ENCODE assay signal across 25 cellular contexts in the genomic region with DNA sequence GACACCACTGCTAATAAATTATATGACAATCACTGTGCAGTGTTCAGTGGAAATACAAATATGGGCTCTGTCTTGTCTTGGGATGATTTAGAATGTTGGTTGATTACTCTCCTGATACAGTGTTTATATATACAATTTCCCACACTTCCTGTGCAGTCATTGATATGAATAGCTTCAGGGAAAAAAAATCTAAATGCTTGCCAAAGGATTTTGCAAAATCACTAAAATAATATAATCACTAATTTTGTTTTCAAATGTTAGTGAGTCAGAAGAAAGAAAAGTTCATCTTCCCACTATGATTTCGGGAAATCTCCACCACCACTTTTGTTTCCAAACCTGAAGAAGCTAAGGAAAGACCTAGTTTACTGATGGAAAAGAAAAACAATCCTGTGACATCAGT. TPM values are rescaled to one million over a fixed set of nuclear protein-coding genes. Genes with fewer than 3 reads are reported as not detected.
DNase-seq lines count a peak whose midpoint lies in the region; ATAC-seq, FAIRE-seq and TF ChIP-seq lines count a peak whose summit lies in the region.
"Had no signal": no experiment of that assay in that cellular context is flagged by ENCODE, and none has a peak within 500 bp of the region (broad histone marks: within the 10 kb centered on the region; RNA-seq: fewer than 3 reads in every experiment).

No MANE protein-coding gene starts in this region.

- DNase-seq in SK-N-SH (no peak), HTR-8/SVneo (ENCODE audit: insufficient read length, low spot score) (peak; percentile 10), foreskin melanocyte (peak; percentile 33), D721Med (ENCODE audit: insufficient read length, low spot score) (no peak), esophagus muscularis mucosa (ENCODE audit: extremely low spot score) (no peak), DMS79 treated with DMSO at 0.1 percent for 48 hours (lab: John Stamatoyannopoulos, UW) (no peak)
- DNase-seq: CD4-positive, CD25-positive, alpha-beta regulatory T cell; DMS 273 treated with DMSO at 0.1 percent for 48 hours; DMS79; GM23248; H7; IMR-90; KG1; NCI-H1048; NCI-H1417 treated with DMSO at 0.1 percent for 48 hours; NCI-H1694 treated with DMSO at 0.1 percent for 48 hours; NCI-H2081; NCI-H2227 treated with DMSO at 0.1 percent for 48 hours; NCI-H526 treated with DMSO at 0.1 percent for 48 hours; Right ventricle myocardium superior; RPMI8226 had no signal

- intact Hi-C loops in esophagus muscularis mucosa (cut with DNase I), result no loop called here

- no peaks in the 10 kb centered on the region for H3K79me2 ChIP-seq in SK-N-SH (ENCODE audit: insufficient read depth)

- no peaks in the 10 kb centered on the region for H3K36me3 ChIP-seq in SK-N-SH (replicated peaks in 1 of 2; ENCODE audit: control insufficient read depth in 1 of 2, insufficient read depth in 2 of 2, low read length in 1 of 2)
- no peaks in the 10 kb centered on the region for H3K36me3 ChIP-seq in esophagus muscularis mucosa
- H3K36me3 ChIP-seq: BLaER1, SJSA1 had no signal

- no peak overlapping the region for H3K4me2 ChIP-seq in SK-N-SH
- H3K4me2 ChIP-seq: BLaER1 had no signal

- TF ChIP-seq CTCF in SK-N-SH (IDR thresholded peaks at IDR 0.05) (no peak), D721Med (IDR thresholded peaks at IDR 0.05; ENCODE audit: insufficient read depth, missing control alignments) (no peak), esophagus muscularis mucosa (IDR thresholded peaks at IDR 0.05) (no peak)

- no peak overlapping the region for H2AFZ ChIP-seq in SK-N-SH (ENCODE audit: low read depth)
- H2AFZ ChIP-seq: GM23248 had no signal

- TF ChIP-seq RAD21 in SK-N-SH (IDR thresholded peaks at IDR 0.05; ENCODE audit: low read length), result no peak

- POLR2A ChIA-PET in SK-N-SH (lab: Yijun Ruan, JAX), result no interaction called here

- no peak for FAIRE-seq in HTR-8/SVneo (lab: Jason Lieb, UNC)
- FAIRE-seq in D721Med (lab: Jason Lieb, UNC), result no peak

- no peak for TF ChIP-seq POLR2A in esophagus muscularis mucosa (IDR thresholded peaks at IDR 0.05; ENCODE audit: low read depth)

- no peaks in the 10 kb centered on the region for H3K27me3 ChIP-seq in SK-N-SH (ENCODE audit: insufficient read depth)
- no peaks in the 10 kb centered on the region for H3K27me3 ChIP-seq in esophagus muscularis mucosa
- H3K27me3 ChIP-seq: BLaER1, SJSA1 had no signal

- TF ChIP-seq EP300 in SK-N-SH (IDR thresholded peaks at IDR 0.05; ENCODE audit: borderline replicate concordance in 1 of 2, low read depth in 1 of 2, low read length in 1 of 2) (no peak), esophagus muscularis mucosa (IDR thresholded peaks at IDR 0.05) (no peak)

- H3K4me1 ChIP-seq in SK-N-SH (ENCODE audit: control insufficient read depth in 1 of 2, insufficient read depth in 2 of 2, low read depth in 1 of 2, low read length in 1 of 2) (no peaks in the 10 kb centered on the region; a peak in 1 of 4 replicates), esophagus muscularis mucosa (no peaks in the 10 kb centered on the region)
- H3K4me1 ChIP-seq: BLaER1, SJSA1 had no signal

- no peaks in the 10 kb centered on the region for H3K9me2 ChIP-seq in SK-N-SH

- H3K4me3 ChIP-seq in SK-N-SH (ENCODE audit: low read depth in 2 of 2, low read length in 1 of 2) (no peak overlapping the region), esophagus muscularis mucosa (no peak overlapping the region)
- H3K4me3 ChIP-seq: BLaER1, GM23248, SJSA1 had no signal

- CTCF ChIA-PET in SK-N-SH (lab: Yijun Ruan, JAX), result interaction anchor here (0.7 to 1.3 kb wide), 2 partner anchors 11 to 12 kb away, joined by 3 read pairs; no protein-coding TSS in a partner anchor

- no peaks in the 10 kb centered on the region for H3F3A ChIP-seq in SK-N-SH (replicated peaks; ENCODE audit: insufficient read depth)

- H3K27ac ChIP-seq in SK-N-SH (ENCODE audit: low read depth in 2 of 2, low read length in 1 of 2), result no peak overlapping the region
- no peak overlapping the region for H3K27ac ChIP-seq in esophagus muscularis mucosa (replicated peaks in 1 of 4)
- H3K27ac ChIP-seq: 22Rv1, BLaER1, GM23248, SJSA1 had no signal

- peak; percentile 46; the same call in 1 of the 3 replicates for ATAC-seq in SK-N-SH treated with all-trans-retinoic acid at 6 μM for 48 hours

- 12% methylated on average over 1 of the region's 1 CpG for WGBS in SK-N-SH (ENCODE audit: low lambda C conversion rate)
- 66% methylated on average over 1 of the region's 1 CpG for WGBS in esophagus muscularis mucosa

- H3K9ac ChIP-seq in SK-N-SH, result no peak overlapping the region
- H3K9ac ChIP-seq: BLaER1, GM23248 had no signal

- H4K20me1 ChIP-seq in SK-N-SH (ENCODE audit: insufficient read depth), result no peaks in the 10 kb centered on the region
- H4K20me1 ChIP-seq: BLaER1 had no signal

- H3K9me3 ChIP-seq in SK-N-SH (no peaks in the 10 kb centered on the region), esophagus muscularis mucosa (no peaks in the 10 kb centered on the region)
- H3K9me3 ChIP-seq: BLaER1 had no signal

TF ChIP-seq in SK-N-SH treated with all-trans-retinoic acid at 6 μM for 48 hours, 23 proteins besides CTCF, POLR2A, EP300 and RAD21 (continues in another document):
- TF ChIP-seq, protein P1, sequence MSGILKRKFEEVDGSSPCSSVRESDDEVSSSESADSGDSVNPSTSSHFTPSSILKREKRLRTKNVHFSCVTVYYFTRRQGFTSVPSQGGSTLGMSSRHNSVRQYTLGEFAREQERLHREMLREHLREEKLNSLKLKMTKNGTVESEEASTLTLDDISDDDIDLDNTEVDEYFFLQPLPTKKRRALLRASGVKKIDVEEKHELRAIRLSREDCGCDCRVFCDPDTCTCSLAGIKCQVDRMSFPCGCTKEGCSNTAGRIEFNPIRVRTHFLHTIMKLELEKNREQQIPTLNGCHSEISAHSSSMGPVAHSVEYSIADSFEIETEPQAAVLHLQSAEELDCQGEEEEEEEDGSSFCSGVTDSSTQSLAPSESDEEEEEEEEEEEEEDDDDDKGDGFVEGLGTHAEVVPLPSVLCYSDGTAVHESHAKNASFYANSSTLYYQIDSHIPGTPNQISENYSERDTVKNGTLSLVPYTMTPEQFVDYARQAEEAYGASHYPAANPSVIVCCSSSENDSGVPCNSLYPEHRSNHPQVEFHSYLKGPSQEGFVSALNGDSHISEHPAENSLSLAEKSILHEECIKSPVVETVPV (CRISPR knock-in tag; IDR thresholded peaks at IDR 0.05), result no peak
- TF ChIP-seq ZNF8 (CRISPR knock-in tag; IDR thresholded peaks at IDR 0.05), result no peak

TF ChIP-seq in SK-N-SH, 30 proteins besides CTCF, POLR2A, EP300 and RAD21:
- TF ChIP-seq SMC3 (IDR thresholded peaks at IDR 0.05; ENCODE audit: low read depth, low read length), result no peak
- no peak for TF ChIP-seq TAF1 (IDR thresholded peaks at IDR 0.05; ENCODE audit: borderline replicate concordance, low read depth, low read length)
- no peak for TF ChIP-seq TEAD4 (IDR thresholded peaks at IDR 0.05; ENCODE audit: borderline replicate concordance, insufficient read depth)
- no peak for TF ChIP-seq REST (IDR thresholded peaks at IDR 0.05; ENCODE audit: low read depth, low read length)
- TF ChIP-seq ELF1 (IDR thresholded peaks at IDR 0.05), result no peak
- TF ChIP-seq USF1 (IDR thresholded peaks at IDR 0.05; ENCODE audit: borderline replicate concordance, low read depth), result no peak
- TF ChIP-seq RXRA (IDR thresholded peaks at IDR 0.05; ENCODE audit: borderline replicate concordance, low read depth), result no peak
- no peak for TF ChIP-seq POLR2AphosphoS5 (IDR thresholded peaks at IDR 0.05; ENCODE audit: low read depth, low read length)
- no peak for TF ChIP-seq JUND (IDR thresholded peaks at IDR 0.05)
- TF ChIP-seq YY1 (IDR thresholded peaks at IDR 0.05; ENCODE audit: low read depth), result no peak

RNA-seq across cellular contexts. Expression of gene CHRM3, which starts 32.2 kb away (rescaled TPM):
- 0.07 and 0.16 TPM in 2 replicates for polyA plus RNA-seq in SK-N-SH (2012; rRNA removed)
- polyA plus RNA-seq in SK-N-SH (2012; cell fraction: cytosol; rRNA removed), result 0.22 and 0.28 TPM in 2 replicates
- 0.20 and 0.32 TPM in 2 replicates for polyA plus RNA-seq in SK-N-SH (2012; cell fraction: nucleus; rRNA removed)
- 100 to 1,000 TPM in 1 of 4 donors, 10 to 100 TPM in 3; 75.5 to 118 (median 85.9) TPM for total RNA-seq in esophagus muscularis mucosa
- total RNA-seq: GM23248, IMR-90, SJSA1 had no signal
- polyA plus RNA-seq: GM23248, IMR-90 had no signal

Comparison
In these comparisons a context has a peak if more than half of its experiments do, and no peak if none do; other contexts are left out.
1. DNase-seq: peak in HTR-8/SVneo (single experiment) and foreskin melanocyte (single experiment); none in SK-N-SH (single experiment), D721Med (single experiment), esophagus muscularis mucosa (single experiment) and DMS79 treated with DMSO at 0.1 percent for 48 hours (single experiment).